28 cellular contexts compared by ENCODE assay signal in the genomic region with DNA sequence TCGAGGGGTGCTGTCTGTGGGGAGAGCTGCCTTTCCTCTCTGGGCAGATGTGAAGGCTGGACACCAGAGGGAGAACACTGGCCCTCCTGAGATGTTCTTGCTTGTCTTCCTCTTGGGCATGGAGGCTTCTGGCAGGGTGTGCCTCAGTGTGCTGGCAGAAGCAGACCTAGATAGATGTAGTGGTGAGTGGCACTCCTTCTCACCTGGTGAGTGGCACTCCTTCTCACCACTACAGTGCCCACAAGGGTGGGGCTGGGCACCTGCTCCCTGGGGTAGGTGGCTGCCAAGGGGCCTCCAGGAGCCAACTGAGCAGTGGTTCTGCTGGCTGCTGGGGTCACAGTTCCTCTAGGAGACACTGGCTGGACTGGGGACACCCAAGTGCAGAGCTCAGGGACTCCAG.
"Had no signal": no experiment of that assay in that cellular context is flagged by ENCODE, and none has a peak within 500 bp of the region (broad histone marks: within the 10 kb centered on the region; RNA-seq: fewer than 3 reads in every experiment).

No MANE protein-coding gene starts in this region.

- DNase-seq: activated CD4-positive, alpha-beta T cell treated with anti-CD3 and anti-CD28 coated beads for 4 hours; activated CD4-positive, alpha-beta T cell treated with anti-CD3 and anti-CD28 coated beads, Interleukin-2, amount 50 U/mL, for 4 hours; activated effector memory CD4-positive, alpha-beta T cell treated with Interleukin-2 at 50 U/mL for 16 hours; activated naive CD4-positive, alpha-beta T cell treated with anti-CD3 and anti-CD28 coated beads for 36 hours; activated naive CD8-positive, alpha-beta T cell treated with anti-CD3 and anti-CD28 coated beads, Interleukin-2, amount 10 ng/mL, durations not matched to agents 7 days and 5 days; activated T-cell treated with anti-CD3 and anti-CD28 coated beads for 4 hours; activated T-cell treated with anti-CD3 and anti-CD28 coated beads, Interleukin-2, amount 50 U/mL, for 72 hours; amniotic stem cell; caudate nucleus; cortex of kidney; endodermal cell; esophagus squamous epithelium; gastrocnemius medialis; islet precursor cell; midbrain; posterior cingulate gyrus; right lobe of liver; stimulated activated CD4-positive, alpha-beta T cell treated with anti-CD3 and anti-CD28 coated beads, Interleukin-12 subunit alpha, Interleukin-12 subunit beta, amount 100 ng/mL, for 4 hours; stimulated activated CD4-positive, alpha-beta T cell treated with anti-CD3 and anti-CD28 coated beads, Interleukin-4, amount 100 ng/mL, for 1 hour; stomach; T-helper 1 cell had no signal

- ATAC-seq: activated T-cell treated with anti-CD3 and anti-CD28 coated beads, Interleukin-2, amount 50 U/mL, for 72 hours; gastrocnemius medialis; natural killer cell treated with Interleukin-12 subunit alpha and Interleukin-12 subunit beta and Interleukin-15 and Interleukin-18, amount 100 ng/mL, for 72 hours had no signal

- H3K9me3 Mint-ChIP-seq: natural killer cell treated with Interleukin-12 subunit alpha and Interleukin-12 subunit beta and Interleukin-15 and Interleukin-18, amount 100 ng/mL, for 72 hours had no signal

- H3K36me3 ChIP-seq: esophagus squamous epithelium, gastrocnemius medialis, right lobe of liver, thyroid gland had no signal

- H3K9me3 ChIP-seq: gastrocnemius medialis, thyroid gland had no signal

- H3K4me2 ChIP-seq: hepatocyte had no signal

- H3K27ac ChIP-seq: esophagus squamous epithelium, gastrocnemius medialis, skin epidermis, stomach, thyroid gland, VCaP had no signal

- H3K4me3 Mint-ChIP-seq: activated naive CD4-positive, alpha-beta T cell treated with anti-CD3 and anti-CD28 coated beads for 36 hours; activated naive CD8-positive, alpha-beta T cell treated with anti-CD3 and anti-CD28 coated beads, Interleukin-2, amount 10 ng/mL, durations not matched to agents 7 days and 5 days; activated T-cell treated with anti-CD3 and anti-CD28 coated beads, Interleukin-2, amount 50 U/mL, for 72 hours; endodermal cell; memory B cell; natural killer cell treated with Interleukin-12 subunit alpha and Interleukin-12 subunit beta and Interleukin-15 and Interleukin-18, amount 100 ng/mL, for 72 hours; T-helper 2 cell treated with Interferon-gamma antibody and Interleukin-4, amounts not matched to agents 5 μg/mL and 100 μg/mL, for 36 hours had no signal

- H3K27ac Mint-ChIP-seq: activated naive CD8-positive, alpha-beta T cell treated with anti-CD3 and anti-CD28 coated beads, Interleukin-2, amount 10 ng/mL, durations not matched to agents 7 days and 5 days; activated T-cell treated with anti-CD3 and anti-CD28 coated beads, Interleukin-2, amount 50 U/mL, for 72 hours; memory B cell; natural killer cell treated with Interleukin-12 subunit alpha and Interleukin-12 subunit beta and Interleukin-15 and Interleukin-18, amount 100 ng/mL, for 72 hours; T-helper 2 cell treated with Interferon-gamma antibody and Interleukin-4, amounts not matched to agents 5 μg/mL and 100 μg/mL, for 36 hours had no signal

- H3K27me3 ChIP-seq: esophagus squamous epithelium, gastrocnemius medialis, hepatocyte, right lobe of liver, stomach, thyroid gland had no signal

- H3K27me3 Mint-ChIP-seq: activated naive CD8-positive, alpha-beta T cell treated with anti-CD3 and anti-CD28 coated beads, Interleukin-2, amount 10 ng/mL, durations not matched to agents 7 days and 5 days; memory B cell; natural killer cell treated with Interleukin-12 subunit alpha and Interleukin-12 subunit beta and Interleukin-15 and Interleukin-18, amount 100 ng/mL, for 72 hours had no signal

- H3K4me3 ChIP-seq: esophagus squamous epithelium, gastrocnemius medialis, hepatocyte, skin epidermis, stomach, thyroid gland had no signal
